20 cellular contexts compared by ENCODE assay signal in genomic region chr17:82346342-82347300, GRCh38. TPM values are rescaled to one million over a fixed set of nuclear protein-coding genes. Genes with fewer than 3 reads are reported as not detected.
DNase-seq lines count a peak whose midpoint lies in the region; ATAC-seq, FAIRE-seq and TF ChIP-seq lines count a peak whose summit lies in the region.
"Had no signal": no experiment of that assay in that cellular context is flagged by ENCODE, and none has a peak within 500 bp of the region (broad histone marks: within the 10 kb centered on the region; RNA-seq: fewer than 3 reads in every experiment).

No MANE protein-coding gene starts in this region.

- H3K27me3 ChIP-seq in BLaER1 (no peaks in the 10 kb centered on the region), upper lobe of left lung (no peaks in the 10 kb centered on the region)
- H3K27me3 ChIP-seq: Peyer's patch had no signal

- H3K4me2 ChIP-seq in BLaER1, result peak overlapping the region; percentile 68

- H3K9me3 ChIP-seq in BLaER1 (no peaks in the 10 kb centered on the region), upper lobe of left lung (no peaks in the 10 kb centered on the region), kidney (ENCODE audit: control insufficient read depth in 1 of 2, low read length in 2 of 2) (no peaks in the 10 kb centered on the region)
- H3K9me3 ChIP-seq: gastroesophageal sphincter, HAP-1, Peyer's patch had no signal

- peaks cover 6% of the 10 kb centered on the region for H3K27me3 Mint-ChIP-seq in endothelial cell (ENCODE audit: unreplicated experiment)

- no peaks in the 10 kb centered on the region for H3K4me1 Mint-ChIP-seq in endothelial cell (ENCODE audit: unreplicated experiment)

- WGBS in upper lobe of left lung, 2 donors, result 49% methylated on average over 26 to 28 of the region's 28 CpGs

- H3K27ac Mint-ChIP-seq in endothelial cell (ENCODE audit: unreplicated experiment), result peak overlapping the region; percentile 32
- H3K27ac Mint-ChIP-seq: activated CD8-positive, alpha-beta memory T cell treated with anti-CD3 and anti-CD28 coated beads, Interleukin-2, amount 10 ng/mL, durations not matched to agents 7 days and 5 days; nephron progenitor cell had no signal

- no peak for TF ChIP-seq EP300 in upper lobe of left lung (IDR thresholded peaks at IDR 0.05)

- no peaks in the 10 kb centered on the region for H3K36me3 Mint-ChIP-seq in endothelial cell (ENCODE audit: low read depth, unreplicated experiment)
- H3K36me3 Mint-ChIP-seq: activated CD8-positive, alpha-beta memory T cell treated with anti-CD3 and anti-CD28 coated beads, Interleukin-2, amount 10 ng/mL, durations not matched to agents 7 days and 5 days had no signal

- peak; percentile 74 for DNase-seq in HuH-7.5 (ENCODE audit: low spot score)
- no peak for DNase-seq in endothelial cell (ENCODE audit: low spot score)
- DNase-seq in upper lobe of left lung, result no peak
- DNase-seq in NCI-H1436 (lab: John Stamatoyannopoulos, UW), result no peak
- DNase-seq in kidney, result no peak
- DNase-seq: activated CD8-positive, alpha-beta memory T cell treated with anti-CD3 and anti-CD28 coated beads, Interleukin-2, amount 10 ng/mL, durations not matched to agents 7 days and 5 days; activated effector memory CD4-positive, alpha-beta T cell treated with anti-CD3 and anti-CD28 coated beads, Interleukin-2, amount 50 U/mL, for 16 hours; MM.1S; NCI-H2107; NCI-H748 treated with DMSO at 0.1 percent for 48 hours; nephron progenitor cell; Peyer's patch; retina; stimulated activated CD4-positive, alpha-beta T cell treated with anti-CD3 and anti-CD28 coated beads, Interleukin-15, amount 100 ng/mL, for 24 hours had no signal

- H3K27ac ChIP-seq in BLaER1 (peak overlapping the region; percentile 44; the same call in 1 of the 2 replicates), upper lobe of left lung (no peak overlapping the region), kidney (ENCODE audit: low read depth in 2 of 2, low read length in 2 of 2) (no peak overlapping the region)
- H3K27ac ChIP-seq: gastroesophageal sphincter, Peyer's patch had no signal

- no peak for TF ChIP-seq POLR2A in upper lobe of left lung (IDR thresholded peaks at IDR 0.05)

- ATAC-seq in upper lobe of left lung (ENCODE audit: low FRiP score in 2 of 2), result no peak
- ATAC-seq: activated CD8-positive, alpha-beta memory T cell treated with anti-CD3 and anti-CD28 coated beads, Interleukin-2, amount 10 ng/mL, durations not matched to agents 7 days and 5 days; gastroesophageal sphincter had no signal

- no peak for TF ChIP-seq CTCF in endothelial cell (IDR thresholded peaks at IDR 0.05; ENCODE audit: unreplicated experiment)
- TF ChIP-seq CTCF in upper lobe of left lung (IDR thresholded peaks at IDR 0.05), result no peak
- TF ChIP-seq CTCF in kidney (IDR thresholded peaks at IDR 0.05; ENCODE audit: borderline replicate concordance, extremely low read depth, insufficient read depth), result no peak

- FAIRE-seq in kidney (lab: Jason Lieb, UNC), result no peak
- FAIRE-seq: D721Med had no signal

- H3K4me3 Mint-ChIP-seq in endothelial cell (ENCODE audit: unreplicated experiment), result peak overlapping the region; percentile 2
- H3K4me3 Mint-ChIP-seq: activated CD8-positive, alpha-beta memory T cell treated with anti-CD3 and anti-CD28 coated beads, Interleukin-2, amount 10 ng/mL, durations not matched to agents 7 days and 5 days; nephron progenitor cell had no signal

- no peaks in the 10 kb centered on the region for H3K9me3 Mint-ChIP-seq in endothelial cell (ENCODE audit: unreplicated experiment)

- no peaks in the 10 kb centered on the region for H3K36me3 ChIP-seq in BLaER1
- H3K36me3 ChIP-seq in upper lobe of left lung, result no peaks in the 10 kb centered on the region
- no peaks in the 10 kb centered on the region for H3K36me3 ChIP-seq in kidney (ENCODE audit: control insufficient read depth in 1 of 2, insufficient read depth in 2 of 2, low read length in 2 of 2)
- H3K36me3 ChIP-seq: gastroesophageal sphincter, HAP-1, Peyer's patch had no signal

- H3K4me3 ChIP-seq in BLaER1, result no peak overlapping the region
- no peak overlapping the region for H3K4me3 ChIP-seq in upper lobe of left lung
- no peak overlapping the region for H3K4me3 ChIP-seq in kidney (ENCODE audit: low read length in 2 of 2)
- H3K4me3 ChIP-seq: gastroesophageal sphincter, HAP-1, lung, Peyer's patch had no signal

- H4K20me1 ChIP-seq in BLaER1, result no peaks in the 10 kb centered on the region; the same call in 1 of the 2 replicates

- intact Hi-C loops in kidney (cut with DNase I), result no loop called here

- H3K4me1 ChIP-seq in BLaER1 (peaks cover 57% of the 10 kb centered on the region), upper lobe of left lung (peaks cover 0 to 3% (median 0%) of the 10 kb centered on the region in 4 donors), kidney (ENCODE audit: control insufficient read depth in 1 of 2, insufficient read depth in 1 of 2, low read depth in 1 of 2, low read length in 2 of 2) (no peaks in the 10 kb centered on the region)

- H3K9ac ChIP-seq in BLaER1 (peak overlapping the region; percentile 1; the same call in 1 of the 2 replicates), kidney (ENCODE audit: low read length in 2 of 2) (no peak overlapping the region)

RNA-seq across cellular contexts. Expression of gene TEX19, which starts 12.4 kb away (rescaled TPM):
- total RNA-seq in endothelial cell (ENCODE audit: unreplicated experiment) (0.26 TPM), upper lobe of left lung (not detected), kidney (not detected)
- not detected for polyA plus RNA-seq in kidney (ENCODE audit: insufficient read depth, low read depth, low replicate concordance)
- total RNA-seq: epithelial cell of proximal tubule, gastroesophageal sphincter, lung, Peyer's patch had no signal

RNA-seq across cellular contexts. Expression of gene SECTM1, which starts 13.1 kb away (rescaled TPM):
- not detected for total RNA-seq in endothelial cell (ENCODE audit: unreplicated experiment)
- 10 to 100 TPM; 17.8 to 50.4 (median 36.2) TPM for total RNA-seq in upper lobe of left lung
- total RNA-seq in kidney, result 87.5 TPM
- 15.4 TPM for polyA plus RNA-seq in kidney (ENCODE audit: insufficient read depth, low read depth, low replicate concordance)

RNA-seq across cellular contexts. Expression of gene UTS2R, which starts 24.9 kb away (rescaled TPM):
- total RNA-seq in endothelial cell (ENCODE audit: unreplicated experiment) (not detected), upper lobe of left lung (under 1 TPM in 1 of 6 donors, not detected in 5; 0.39 TPM), kidney (not detected)
- not detected for polyA plus RNA-seq in kidney (ENCODE audit: insufficient read depth, low read depth, low replicate concordance)
- total RNA-seq: epithelial cell of proximal tubule, gastroesophageal sphincter, Peyer's patch had no signal
- polyA plus RNA-seq: lung had no signal

RNA-seq across cellular contexts. Expression of gene CD7, which starts 29.2 kb away (rescaled TPM):
- total RNA-seq in endothelial cell (ENCODE audit: unreplicated experiment) (not detected), upper lobe of left lung (10 to 100 TPM in 1 of 6 donors, 1 to 10 TPM in 5; 5.2 to 24.7 (median 7.6) TPM), kidney (9.2 TPM)
- polyA plus RNA-seq in kidney (ENCODE audit: insufficient read depth, low read depth, low replicate concordance), result 1.0 TPM
- total RNA-seq: epithelial cell of proximal tubule had no signal

Comparison
In these comparisons a context has a peak if more than half of its experiments do, and no peak if none do; other contexts are left out.
1. RNA of gene SECTM1, which starts 13.1 kb away (total RNA-seq): 87.5 TPM in kidney (single experiment) and 17.8 to 50.4 TPM in upper lobe of left lung; not detected in endothelial cell (single experiment); every median in the first group is over 10 times any median in the second.